In genomic region chr17:46169913-46170312, GRCh38 we compare ENCODE assay signal across 15 cellular contexts.
"Had no signal": no experiment of that assay in that cellular context is flagged by ENCODE, and none has a peak within 500 bp of the region (broad histone marks: within the 10 kb centered on the region; RNA-seq: fewer than 3 reads in every experiment).

No MANE protein-coding gene starts in this region.

- H3K4me1 ChIP-seq: colonic mucosa had no signal

- H3K9ac ChIP-seq: parathyroid adenoma had no signal

- H3K27me3 Mint-ChIP-seq: activated naive CD8-positive, alpha-beta T cell treated with anti-CD3 and anti-CD28 coated beads, Interleukin-2, amount 50 U/mL, for 24 hours; type B pancreatic cell had no signal

- H2AFZ ChIP-seq: parathyroid adenoma had no signal

- H3K4me3 Mint-ChIP-seq: activated naive CD8-positive, alpha-beta T cell treated with anti-CD3 and anti-CD28 coated beads, Interleukin-2, amount 50 U/mL, for 24 hours; neural crest cell; T-helper 2 cell treated with Interferon-gamma antibody and Interleukin-4, amounts not matched to agents 5 μg/mL and 100 μg/mL, for 36 hours; type B pancreatic cell had no signal

- H3K27ac ChIP-seq: ascending aorta, colonic mucosa, parathyroid adenoma had no signal

- H3K9me3 Mint-ChIP-seq: activated naive CD8-positive, alpha-beta T cell treated with anti-CD3 and anti-CD28 coated beads, Interleukin-2, amount 50 U/mL, for 24 hours; neural crest cell; T-helper 2 cell treated with Interferon-gamma antibody and Interleukin-4, amounts not matched to agents 5 μg/mL and 100 μg/mL, for 36 hours; type B pancreatic cell had no signal

- FAIRE-seq: endothelial cell of umbilical vein, islet of Langerhans had no signal

- DNase-seq: activated gamma-delta T cell; activated naive CD8-positive, alpha-beta T cell treated with anti-CD3 and anti-CD28 coated beads, Interleukin-2, amount 50 U/mL, for 24 hours; colonic mucosa; foreskin melanocyte; head of caudate nucleus; mucosa of descending colon; retina; SIG-M5 had no signal

- ATAC-seq: activated naive CD8-positive, alpha-beta T cell treated with anti-CD3 and anti-CD28 coated beads, Interleukin-2, amount 50 U/mL, for 24 hours; mucosa of descending colon had no signal

- H3K27me3 ChIP-seq: ascending aorta, colonic mucosa had no signal

- H3K9me3 ChIP-seq: ascending aorta, colonic mucosa, mucosa of descending colon had no signal

- H3K4me3 ChIP-seq: ascending aorta, colonic mucosa, mucosa of descending colon had no signal
